ENCODE assay signal across 23 cellular contexts in genomic region chr9:2493106-2493505, GRCh38.
DNase-seq lines count a peak whose midpoint lies in the region; ATAC-seq, FAIRE-seq and TF ChIP-seq lines count a peak whose summit lies in the region.
"Had no signal": no experiment of that assay in that cellular context is flagged by ENCODE, and none has a peak within 500 bp of the region (broad histone marks: within the 10 kb centered on the region; RNA-seq: fewer than 3 reads in every experiment).

No MANE protein-coding gene starts in this region.

- H3K4me1 ChIP-seq in adrenal gland (replicated peaks in 1 of 2) = peaks cover 11 to 12% of the 10 kb centered on the region in 2 donors

- intact Hi-C loops in adrenal gland (cut with DNase I) (loop anchor here in 1 of 2 donors (10.0 kb wide), 1 partner anchor 122 kb away; no protein-coding TSS in a partner anchor), Right ventricle myocardium superior (cut with DNase I) (loop anchor here (10.0 kb wide), 1 partner anchor 72 kb away; no protein-coding TSS in a partner anchor)

- DNase-seq in NCI-H2196 (lab: John Stamatoyannopoulos, UW; ENCODE audit: unreplicated experiment) (peak; percentile 43), NCI-H2196 treated with DMSO at 0.1 percent for 48 hours (lab: John Stamatoyannopoulos, UW; ENCODE audit: unreplicated experiment) (no peak), adrenal gland (peak; percentile 53 to 89 (median 80)), Right ventricle myocardium superior (no peak), skeletal muscle cell (ENCODE audit: low read depth) (peak; percentile 29), KG1 (lab: John Stamatoyannopoulos, UW) (no peak), RCC 7860 (ENCODE audit: low spot score) (no peak), coronary artery (ENCODE audit: low spot score) (no peak)
- DNase-seq: 8988T; activated CD4-positive, alpha-beta T cell treated with anti-CD3 and anti-CD28 coated beads for 36 hours; activated naive CD4-positive, alpha-beta T cell treated with anti-CD3 and anti-CD28 coated beads, Interleukin-2, amount 50 U/mL, for 16 hours; activated T-cell treated with anti-CD3 and anti-CD28 coated beads for 4 hours; CD4-positive, alpha-beta T cell; glutamatergic neuron; NCI-H1105; occipital lobe; SJCRH30; T-helper 9 cell; upper lobe of left lung had no signal

- TF ChIP-seq CTCF in adrenal gland (IDR thresholded peaks at IDR 0.05) (no peak), coronary artery (IDR thresholded peaks at IDR 0.05) (no peak)

- 43 to 52% (median 47%) methylated on average over 2 of the region's 2 CpGs for WGBS in adrenal gland, 4 donors

- H3K36me3 ChIP-seq in adrenal gland (replicated peaks in 1 of 2) = no peaks in the 10 kb centered on the region
- H3K36me3 ChIP-seq: SJCRH30, upper lobe of left lung had no signal

- H3K9me3 ChIP-seq in adrenal gland (replicated peaks in 1 of 3) = no peaks in the 10 kb centered on the region
- H3K9me3 ChIP-seq: upper lobe of left lung had no signal

- H3K4me3 ChIP-seq in adrenal gland (no peak overlapping the region), skeletal muscle cell (ENCODE audit: low read depth, low read length) (no peak overlapping the region), coronary artery (no peak overlapping the region)
- H3K4me3 ChIP-seq: SJCRH30, smooth muscle cell, upper lobe of left lung had no signal

- no peaks in the 10 kb centered on the region for H3K27me3 ChIP-seq in adrenal gland
- H3K27me3 ChIP-seq: SJCRH30, upper lobe of left lung had no signal

- peak; percentile 48 for ATAC-seq in Right ventricle myocardium superior (ENCODE audit: poor library complexity)
- ATAC-seq: activated CD4-positive, alpha-beta T cell treated with anti-CD3 and anti-CD28 coated beads for 36 hours; stimulated activated memory B cell treated with anti-CD40 and anti-IgM and Interleukin-4, amounts not matched to agents 10 μg/mL and 1 μg/mL and 100 μg/mL, for 72 hours had no signal

- peak overlapping the region in 3 of 5 donors; percentile 53 to 65 (median 60) for H3K27ac ChIP-seq in adrenal gland
- H3K27ac ChIP-seq in coronary artery = no peak overlapping the region
- H3K27ac ChIP-seq: SJCRH30, upper lobe of left lung had no signal

- TF ChIP-seq POLR2A in adrenal gland (IDR thresholded peaks at IDR 0.05) = no peak

- no peak for FAIRE-seq in RCC 7860 (lab: Jason Lieb, UNC)
- FAIRE-seq: bronchial epithelial cell, keratinocyte had no signal

Comparison
In these comparisons a context has a peak if more than half of its experiments do, and no peak if none do; other contexts are left out.
1. DNase-seq: peak in NCI-H2196 (single experiment), adrenal gland (7 of 7) and skeletal muscle cell (single experiment); none in NCI-H2196 treated with DMSO at 0.1 percent for 48 hours (single experiment), Right ventricle myocardium superior (single experiment), KG1 (single experiment), RCC 7860 (single experiment) and coronary artery (single experiment).
2. H3K27ac ChIP-seq: peak in adrenal gland (3 of 5); none in coronary artery (0 of 2).